ENCODE assay signal across 9 cellular contexts in genomic region chr15:36601497-36601932, GRCh38. TPM values are rescaled to one million over a fixed set of nuclear protein-coding genes. Genes with fewer than 3 reads are reported as not detected.
A peak's percentile ranks its signal among the peaks of the same experiment; 100 is the strongest.
DNase-seq lines count a peak whose midpoint lies in the region; ATAC-seq, FAIRE-seq and TF ChIP-seq lines count a peak whose summit lies in the region.
"Had no signal": no experiment of that assay in that cellular context is flagged by ENCODE, and none has a peak within 500 bp of the region (broad histone marks: within the 10 kb centered on the region; RNA-seq: fewer than 3 reads in every experiment).

No MANE protein-coding gene starts in this region.

- no peak overlapping the region for H3K4me3 ChIP-seq in PC-3 (ENCODE audit: low read length)
- no peak overlapping the region for H3K4me3 ChIP-seq in cardiac muscle cell
- no peak overlapping the region for H3K4me3 ChIP-seq in suprapubic skin
- no peak overlapping the region for H3K4me3 ChIP-seq in HepG2 (replicated peaks in 1 of 3; ENCODE audit: insufficient read depth in 1 of 3, low read depth in 2 of 3, low read length in 3 of 3)

- CTCF ChIA-PET in PC-3 (lab: Charles Lee): no interaction called here
- CTCF ChIA-PET in HepG2 (lab: Yijun Ruan, JAX; ENCODE audit: low intra/inter-chr PET ratio, low total read pairs): no interaction called here

- peaks cover 12% of the 10 kb centered on the region for H3K4me1 Mint-ChIP-seq in activated naive CD8-positive, alpha-beta T cell treated with anti-CD3 and anti-CD28 coated beads for 36 hours

- H3K27ac Mint-ChIP-seq in activated naive CD8-positive, alpha-beta T cell treated with anti-CD3 and anti-CD28 coated beads for 36 hours: no peak overlapping the region
- H3K27ac Mint-ChIP-seq: activated T-helper 1 cell treated with anti-CD3 and anti-CD28 coated beads, Interleukin-12 subunit alpha, Interleukin-12 subunit beta, Interleukin-2, Interleukin-4 antibody, amounts not matched to agents 30 ng/mL and 10 ng/mL and 1 ng/mL, durations not matched to agents 14 hours and 24 hours and 36 hours had no signal

- no peak overlapping the region for H2AFZ ChIP-seq in PC-3 (ENCODE audit: low read length)
- no peak overlapping the region for H2AFZ ChIP-seq in HepG2 (ENCODE audit: low read length)

- ATAC-seq in GM19452 (IDR thresholded peaks at IDR 0.05; ENCODE audit: unreplicated experiment) (peak; percentile 48), PC-3 (no peak), HepG2 (no peak), GM21390 (IDR thresholded peaks at IDR 0.05; ENCODE audit: unreplicated experiment) (no peak)

- no peaks in the 10 kb centered on the region for H3K27me3 Mint-ChIP-seq in activated naive CD8-positive, alpha-beta T cell treated with anti-CD3 and anti-CD28 coated beads for 36 hours

- BruUV-seq in PC-3 (replicated peaks; lab: Mats Ljungman, UMichigan) (no TSS peak), HepG2 (replicated peaks; lab: Mats Ljungman, UMichigan) (no TSS peak)

- no peak for TF ChIP-seq RAD21 in HepG2 (CRISPR knock-in tag; IDR thresholded peaks at IDR 0.05)

- TF ChIP-seq CTCF in PC-3 (conservative IDR thresholded peaks at IDR 0.05; ENCODE audit: low read depth, low read length) (no peak), cardiac muscle cell (IDR thresholded peaks at IDR 0.05; ENCODE audit: low read depth, low read length) (no peak), suprapubic skin (IDR thresholded peaks at IDR 0.05) (no peak), HepG2 (CRISPR knock-in tag; IDR thresholded peaks at IDR 0.05) (no peak)

- no peaks in the 10 kb centered on the region for H3K9me3 ChIP-seq in PC-3 (ENCODE audit: low read length)
- H3K9me3 ChIP-seq in cardiac muscle cell (ENCODE audit: low read depth): no peaks in the 10 kb centered on the region
- H3K9me3 ChIP-seq in suprapubic skin: no peaks in the 10 kb centered on the region
- no peaks in the 10 kb centered on the region for H3K9me3 ChIP-seq in HepG2 (ENCODE audit: low read length)

- intact Hi-C loops in PC-3 (cut with micrococcal nuclease) (no loop called here), HepG2 (cut with micrococcal nuclease; ENCODE audit: unreplicated experiment) (no loop called here)

- no peaks in the 10 kb centered on the region for H3K36me3 ChIP-seq in PC-3 (ENCODE audit: low read depth, low read length)
- no peaks in the 10 kb centered on the region for H3K36me3 ChIP-seq in cardiac muscle cell
- no peaks in the 10 kb centered on the region for H3K36me3 ChIP-seq in suprapubic skin
- H3K36me3 ChIP-seq in HepG2 (replicated peaks in 1 of 2; ENCODE audit: control insufficient read depth in 1 of 2, insufficient read depth in 2 of 2, low read length in 2 of 2): no peaks in the 10 kb centered on the region

- DNase-seq in PC-3 (peak; percentile 28), cardiac muscle cell (ENCODE audit: low read depth in 1 of 2, low spot score in 1 of 2) (peak; percentile 54 to 93), suprapubic skin (ENCODE audit: low spot score in 2 of 2) (peak in 1 of 2 donors; percentile 76), NCI-H2081 (lab: John Stamatoyannopoulos, UW) (no peak), HepG2 (ENCODE audit: low spot score) (no peak)
- no peak for DNase-seq in activated naive CD8-positive, alpha-beta T cell treated with anti-CD3 and anti-CD28 coated beads for 36 hours

- H3K9ac ChIP-seq in PC-3 (ENCODE audit: low read length) (no peak overlapping the region), HepG2 (ENCODE audit: insufficient read depth, low read depth, low read length) (no peak overlapping the region)

- H3K27ac ChIP-seq in PC-3 (ENCODE audit: low read length) (no peak overlapping the region), cardiac muscle cell (peak overlapping the region; percentile 89), suprapubic skin (peak overlapping the region; percentile 72), HepG2 (ENCODE audit: extremely low read length, insufficient read depth, low read length) (no peak overlapping the region)

- POLR2A ChIA-PET in PC-3 (lab: Charles Lee; ENCODE audit: unreplicated experiment) (no interaction called here), HepG2 (lab: Yijun Ruan, JAX) (no interaction called here)

- FAIRE-seq in HepG2 (lab: Jason Lieb, UNC): no peak

- no peaks in the 10 kb centered on the region for H3K9me3 Mint-ChIP-seq in activated naive CD8-positive, alpha-beta T cell treated with anti-CD3 and anti-CD28 coated beads for 36 hours
- H3K9me3 Mint-ChIP-seq: activated T-helper 1 cell treated with anti-CD3 and anti-CD28 coated beads, Interleukin-12 subunit alpha, Interleukin-12 subunit beta, Interleukin-2, Interleukin-4 antibody, amounts not matched to agents 30 ng/mL and 10 ng/mL and 1 ng/mL, durations not matched to agents 14 hours and 24 hours and 36 hours had no signal

- H3K9me2 ChIP-seq in PC-3 (replicated peaks; ENCODE audit: low read length): no peaks in the 10 kb centered on the region

- H3F3A ChIP-seq in PC-3 (ENCODE audit: low read length, unreplicated experiment): no peaks in the 10 kb centered on the region

- H3K79me2 ChIP-seq in PC-3 (ENCODE audit: low read length) (0 out of 2 replicates have a peak, but pooled peaks cover 18% of the 10 kb centered on the region), HepG2 (ENCODE audit: insufficient read depth, low read length) (peaks cover 4% of the 10 kb centered on the region)

- no peaks in the 10 kb centered on the region for H4K20me1 ChIP-seq in PC-3 (ENCODE audit: low read length)
- H4K20me1 ChIP-seq in HepG2 (ENCODE audit: insufficient read depth, low read length): no peaks in the 10 kb centered on the region

- H3K4me2 ChIP-seq in PC-3 (ENCODE audit: low read length) (no peak overlapping the region), HepG2 (ENCODE audit: low read depth, low read length) (no peak overlapping the region)

- TF ChIP-seq POLR2A in suprapubic skin (IDR thresholded peaks at IDR 0.05) (no peak), HepG2 (IDR thresholded peaks at IDR 0.05; ENCODE audit: insufficient read depth in 1 of 2, low read depth in 2 of 2, low read length in 2 of 2) (no peak)

- H3K27me3 ChIP-seq in PC-3 (ENCODE audit: low read length) (no peaks in the 10 kb centered on the region), cardiac muscle cell (no peaks in the 10 kb centered on the region), suprapubic skin (no peaks in the 10 kb centered on the region), HepG2 (ENCODE audit: control insufficient read depth in 1 of 2, insufficient read depth in 2 of 2, low read length in 2 of 2) (no peaks in the 10 kb centered on the region)

- TF ChIP-seq EP300 in suprapubic skin (IDR thresholded peaks at IDR 0.05): no peak
- TF ChIP-seq EP300 in HepG2 (IDR thresholded peaks at IDR 0.05; ENCODE audit: low read depth in 2 of 2, low read length in 2 of 2): no peak
- TF ChIP-seq EP300 in HepG2 (CRISPR knock-in tag; IDR thresholded peaks at IDR 0.05; ENCODE audit: borderline replicate concordance): no peak

- H3K4me3 Mint-ChIP-seq in activated naive CD8-positive, alpha-beta T cell treated with anti-CD3 and anti-CD28 coated beads for 36 hours: no peak overlapping the region
- H3K4me3 Mint-ChIP-seq: activated T-helper 1 cell treated with anti-CD3 and anti-CD28 coated beads, Interleukin-12 subunit alpha, Interleukin-12 subunit beta, Interleukin-2, Interleukin-4 antibody, amounts not matched to agents 30 ng/mL and 10 ng/mL and 1 ng/mL, durations not matched to agents 14 hours and 24 hours and 36 hours had no signal

- H3K36me3 Mint-ChIP-seq in activated naive CD8-positive, alpha-beta T cell treated with anti-CD3 and anti-CD28 coated beads for 36 hours: peaks cover 3% of the 10 kb centered on the region

- WGBS in suprapubic skin: 36% methylated on average over 4 of the region's 4 CpGs
- WGBS in HepG2 (ENCODE audit: low lambda C conversion rate): 94% methylated on average over 4 of the region's 4 CpGs

- in situ Hi-C loops in HepG2 (cut with HindIII; ENCODE audit: extremely low pct_ligation_motif_present, low pct_unique_long_range_greater_than_20kb): no loop called here

- H3K4me1 ChIP-seq in PC-3 (ENCODE audit: insufficient read depth, low read length) (peaks cover 11% of the 10 kb centered on the region), cardiac muscle cell (ENCODE audit: low read depth) (peaks cover 89% of the 10 kb centered on the region), suprapubic skin (peaks cover 5% of the 10 kb centered on the region), HepG2 (ENCODE audit: insufficient read depth, low read length) (no peaks in the 10 kb centered on the region)

TF ChIP-seq in HepG2, 621 proteins besides CTCF, POLR2A, EP300 and RAD21:
- TF ChIP-seq KLF15 (CRISPR knock-in tag; IDR thresholded peaks at IDR 0.05; ENCODE audit: borderline replicate concordance): no peak
- TF ChIP-seq THYN1 (CRISPR knock-in tag; IDR thresholded peaks at IDR 0.05; ENCODE audit: borderline replicate concordance, low read depth): no peak
- TF ChIP-seq ZNF331 (CRISPR knock-in tag; IDR thresholded peaks at IDR 0.05): no peak

RNA-seq across cellular contexts. Expression of gene CDIN1, which starts 22.1 kb away (rescaled TPM):
- total RNA-seq in PC-3 (2014; rRNA removed): 12.4 and 14.2 TPM in 2 replicates
- 47.5 and 77.3 TPM in 2 replicates for total RNA-seq in cardiac muscle cell
- polyA plus RNA-seq in cardiac muscle cell: 71.5 and 154 TPM in 2 replicates
- 10 to 100 TPM; 19.4 to 36.4 (median 26.9) TPM for total RNA-seq in suprapubic skin
- total RNA-seq in activated naive CD8-positive, alpha-beta T cell treated with anti-CD3 and anti-CD28 coated beads for 36 hours: 10 to 100 TPM; 11.5 to 13.6 TPM
- total RNA-seq in HepG2 (2016; rRNA removed; fragmentation: Illumina TruSeq; extraction: Trizol): 9.8 and 12.4 TPM in 2 replicates
- 1.4 and 1.9 TPM in 2 replicates for total RNA-seq in HepG2 (2016; cell fraction: cytosol; rRNA removed; fragmentation: Illumina TruSeq; extraction: Trizol; ENCODE audit: low read depth)
- total RNA-seq in HepG2 (2016; cell fraction: insoluble cytoplasmic fraction; rRNA removed; fragmentation: Illumina TruSeq; extraction: Trizol): 10.3 and 10.9 TPM in 2 replicates
- total RNA-seq in HepG2 (2016; cell fraction: membrane; rRNA removed; fragmentation: Illumina TruSeq; extraction: Trizol): 3.9 and 4.2 TPM in 2 replicates
- total RNA-seq in HepG2 (2016; cell fraction: nucleus; rRNA removed; fragmentation: Illumina TruSeq; extraction: Trizol): 23.6 and 25.7 TPM in 2 replicates
- polyA plus RNA-seq in HepG2 (2011; rRNA removed): 5.4 and 7.7 TPM in 2 replicates
- 3.8 and 5.0 TPM in 2 replicates for polyA plus RNA-seq in HepG2 (2011; cell fraction: cytosol; rRNA removed)
- 9.9 and 18.9 TPM in 2 replicates for polyA plus RNA-seq in HepG2 (2011; cell fraction: nucleus; rRNA removed)
- polyA plus RNA-seq in HepG2 (2012): 4.9 and 6.7 TPM in 2 replicates
- polyA plus RNA-seq in HepG2 (2016; cell fraction: cytosol; fragmentation: Illumina TruSeq; extraction: Trizol; ENCODE audit: low read depth): 1.2 and 1.6 TPM in 2 replicates
- 11.5 and 12.6 TPM in 2 replicates for polyA plus RNA-seq in HepG2 (2016; cell fraction: insoluble cytoplasmic fraction; fragmentation: Illumina TruSeq; extraction: Trizol; ENCODE audit: low read depth)
- 3.2 and 4.1 TPM in 2 replicates for polyA plus RNA-seq in HepG2 (2016; cell fraction: membrane; fragmentation: Illumina TruSeq; extraction: Trizol; ENCODE audit: low read depth)
- polyA plus RNA-seq in HepG2 (2016; cell fraction: nucleus; fragmentation: Illumina TruSeq; extraction: Trizol; ENCODE audit: insufficient read depth, low read depth): 16.7 and 21.0 TPM in 2 replicates
- polyA minus RNA-seq in HepG2 (2011; rRNA and poly(A)+ RNA removed; ENCODE audit: low replicate concordance): 20.4 and 39.0 TPM in 2 replicates
- 7.0 and 7.3 TPM in 2 replicates for polyA minus RNA-seq in HepG2 (2011; cell fraction: cytosol; rRNA and poly(A)+ RNA removed)
- 44.5 and 55.5 TPM in 2 replicates for polyA minus RNA-seq in HepG2 (2011; cell fraction: nucleus; rRNA and poly(A)+ RNA removed)

Comparison
In these comparisons a context has a peak if more than half of its experiments do, and no peak if none do; other contexts are left out.
1. DNase-seq: peak in PC-3 (single experiment) and cardiac muscle cell (2 of 2); none in activated naive CD8-positive, alpha-beta T cell treated with anti-CD3 and anti-CD28 coated beads for 36 hours (single experiment), NCI-H2081 (0 of 2) and HepG2 (single experiment).
2. H3K27ac ChIP-seq: peak in cardiac muscle cell (single experiment) and suprapubic skin (single experiment); none in PC-3 (single experiment) and HepG2 (single experiment).